Comparison of ENCODE assay signal across 6 cellular contexts in genomic region chr19:54188224-54188871, GRCh38. TPM values are rescaled to one million over a fixed set of nuclear protein-coding genes. Genes with fewer than 3 reads are reported as not detected.
A peak's percentile ranks its signal among the peaks of the same experiment; 100 is the strongest.
DNase-seq lines count a peak whose midpoint lies in the region; ATAC-seq lines count a peak whose summit lies in the region.

No MANE protein-coding gene starts in this region.

- H3K4me3 Mint-ChIP-seq in activated naive CD8-positive, alpha-beta T cell treated with anti-CD3 and anti-CD28 coated beads, Interleukin-2, amount 50 U/mL, for 24 hours = peak overlapping the region; percentile 85

- no peak for ATAC-seq in activated naive CD8-positive, alpha-beta T cell treated with anti-CD3 and anti-CD28 coated beads, Interleukin-2, amount 50 U/mL, for 24 hours
- ATAC-seq in HG02938 (IDR thresholded peaks at IDR 0.05; ENCODE audit: unreplicated experiment) (no peak), GM19328 (IDR thresholded peaks at IDR 0.05; ENCODE audit: unreplicated experiment) (no peak)

- H3K36me3 Mint-ChIP-seq in activated naive CD8-positive, alpha-beta T cell treated with anti-CD3 and anti-CD28 coated beads, Interleukin-2, amount 50 U/mL, for 24 hours (ENCODE audit: low read depth) = peaks cover 33% of the 10 kb centered on the region

- peak; percentile 72 for DNase-seq in activated naive CD4-positive, alpha-beta T cell treated with Interleukin-2 at 50 U/mL for 16 hours
- DNase-seq in activated naive CD4-positive, alpha-beta T cell treated with anti-CD3 and anti-CD28 coated beads, Interleukin-2, amount 50 U/mL, for 16 hours = no peak
- DNase-seq in activated naive CD8-positive, alpha-beta T cell treated with anti-CD3 and anti-CD28 coated beads, Interleukin-2, amount 50 U/mL, for 24 hours = peak; percentile 65
- DNase-seq in mucosa of gallbladder (ENCODE audit: low spot score) = peak; percentile 51

- peaks cover 32% of the 10 kb centered on the region for H3K4me1 Mint-ChIP-seq in activated naive CD8-positive, alpha-beta T cell treated with anti-CD3 and anti-CD28 coated beads, Interleukin-2, amount 50 U/mL, for 24 hours

- no peaks in the 10 kb centered on the region for H3K27me3 Mint-ChIP-seq in activated naive CD8-positive, alpha-beta T cell treated with anti-CD3 and anti-CD28 coated beads, Interleukin-2, amount 50 U/mL, for 24 hours

- H3K9me3 Mint-ChIP-seq in activated naive CD8-positive, alpha-beta T cell treated with anti-CD3 and anti-CD28 coated beads, Interleukin-2, amount 50 U/mL, for 24 hours = no peaks in the 10 kb centered on the region

- H3K27ac Mint-ChIP-seq in activated naive CD8-positive, alpha-beta T cell treated with anti-CD3 and anti-CD28 coated beads, Interleukin-2, amount 50 U/mL, for 24 hours = peak overlapping the region; percentile 89

RNA-seq across cellular contexts. Expression of gene MBOAT7, which starts 1.0 kb away (rescaled TPM):
- 263 TPM for total RNA-seq in mucosa of gallbladder

RNA-seq across cellular contexts. Expression of gene TSEN34, which starts 2.8 kb away (rescaled TPM):
- 62.6 TPM for total RNA-seq in mucosa of gallbladder

RNA-seq across cellular contexts. Expression of gene RPS9, which starts 12.3 kb away (rescaled TPM):
- 1,008 TPM for total RNA-seq in mucosa of gallbladder

RNA-seq across cellular contexts. Expression of gene TMC4, which starts 15.4 kb away (rescaled TPM):
- 198 TPM for total RNA-seq in mucosa of gallbladder

RNA-seq across cellular contexts. Expression of gene LENG1, which starts 28.8 kb away (rescaled TPM):
- 12.7 TPM for total RNA-seq in mucosa of gallbladder
